16 cellular contexts compared by ENCODE assay signal in the genomic region with DNA sequence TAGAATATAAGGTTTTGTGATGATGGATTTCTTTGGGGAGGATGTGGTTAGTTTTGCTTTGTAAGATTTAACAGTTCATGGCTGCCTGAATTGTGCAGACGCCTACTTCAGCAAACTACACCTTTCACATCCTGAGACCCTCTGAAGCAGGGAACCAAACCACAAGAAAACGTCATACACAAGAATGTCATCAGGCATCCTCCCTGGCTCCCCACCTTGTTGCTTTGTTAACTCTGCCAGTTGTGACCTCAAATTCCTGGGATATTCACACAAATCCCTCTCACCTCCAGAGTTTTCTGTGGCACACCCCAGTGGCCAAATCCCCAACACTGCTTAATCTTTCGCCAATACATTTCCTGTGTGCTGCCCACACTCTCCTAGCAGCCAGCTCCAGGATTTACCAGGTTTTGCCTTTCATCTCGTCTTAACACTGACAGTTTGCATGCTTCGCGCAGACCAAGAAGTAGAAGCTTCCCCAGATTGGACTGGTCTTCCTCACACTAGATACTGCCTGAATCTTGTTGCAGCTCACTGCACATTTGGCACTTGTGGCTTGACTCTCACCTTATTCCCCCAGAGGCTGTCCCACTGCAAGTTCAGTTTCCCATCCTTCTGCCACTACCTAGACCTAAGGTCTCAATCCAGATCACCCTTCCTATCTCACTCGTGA. TPM values are rescaled to one million over a fixed set of nuclear protein-coding genes. Genes with fewer than 3 reads are reported as not detected.
DNase-seq lines count a peak whose midpoint lies in the region; FAIRE-seq and TF ChIP-seq lines count a peak whose summit lies in the region.
"Had no signal": no experiment of that assay in that cellular context is flagged by ENCODE, and none has a peak within 500 bp of the region (broad histone marks: within the 10 kb centered on the region; RNA-seq: fewer than 3 reads in every experiment).

No MANE protein-coding gene starts in this region.

- peaks cover 11% of the 10 kb centered on the region for H3K4me1 Mint-ChIP-seq in activated naive CD4-positive, alpha-beta T cell treated with anti-CD3 and anti-CD28 coated beads for 36 hours (ENCODE audit: low read depth)
- peaks cover 2% of the 10 kb centered on the region for H3K4me1 Mint-ChIP-seq in glutamatergic neuron (ENCODE audit: low read depth, unreplicated experiment)

- no peak overlapping the region for H2AFZ ChIP-seq in Loucy (ENCODE audit: low read length)
- H2AFZ ChIP-seq: hepatocyte had no signal

- peaks cover 2% of the 10 kb centered on the region for H3K9me3 Mint-ChIP-seq in activated naive CD4-positive, alpha-beta T cell treated with anti-CD3 and anti-CD28 coated beads for 36 hours
- peaks cover 4% of the 10 kb centered on the region for H3K9me3 Mint-ChIP-seq in glutamatergic neuron (ENCODE audit: unreplicated experiment)

- no peaks in the 10 kb centered on the region for H3F3A ChIP-seq in Loucy (ENCODE audit: low read depth)

- no peaks in the 10 kb centered on the region for H3K36me3 Mint-ChIP-seq in activated naive CD4-positive, alpha-beta T cell treated with anti-CD3 and anti-CD28 coated beads for 36 hours (ENCODE audit: low read depth)
- peaks cover 3% of the 10 kb centered on the region for H3K36me3 Mint-ChIP-seq in glutamatergic neuron (ENCODE audit: unreplicated experiment)

- CTCF ChIA-PET in activated naive CD4-positive, alpha-beta T cell treated with anti-CD3 and anti-CD28 coated beads for 36 hours (lab: Charles Lee): interaction anchor here (0.5 to 2.3 kb wide), 3 partner anchors 8 to 504 kb away, joined by 3 to 7 read pairs (median 7); no protein-coding TSS in a partner anchor

- no peaks in the 10 kb centered on the region for H3K79me2 ChIP-seq in Loucy (ENCODE audit: insufficient read depth, low read length)
- H3K79me2 ChIP-seq: hepatocyte had no signal

- no peak for TF ChIP-seq EP300 in transverse colon (IDR thresholded peaks at IDR 0.05; ENCODE audit: low read depth)

- WGBS in thymus: 13% methylated on average over 7 of the region's 7 CpGs
- 65 to 80% methylated on average over 6 to 7 of the region's 7 CpGs for WGBS in transverse colon (ENCODE audit: low coverage in 1 of 2), 2 donors

- no peaks in the 10 kb centered on the region for H3K27me3 Mint-ChIP-seq in activated naive CD4-positive, alpha-beta T cell treated with anti-CD3 and anti-CD28 coated beads for 36 hours (ENCODE audit: low read depth)
- no peaks in the 10 kb centered on the region for H3K27me3 Mint-ChIP-seq in glutamatergic neuron (ENCODE audit: unreplicated experiment)

- H3K9me3 ChIP-seq in Loucy (ENCODE audit: insufficient read depth, low read depth, low read length) (no peaks in the 10 kb centered on the region), thymus (ENCODE audit: control insufficient read depth) (no peaks in the 10 kb centered on the region), transverse colon (peaks cover 0 to 1% of the 10 kb centered on the region in 2 donors)

- in situ Hi-C loops in transverse colon (cut with MboI; ENCODE audit: low pct_ligation_motif_present in 1 of 4, low pct_unique_long_range_greater_than_20kb in 1 of 4, low sequenced_read_pairs in 3 of 4): loop anchor here in 1 of 4 donors (25.0 kb wide), 1 partner anchor 558 kb away; no protein-coding TSS in a partner anchor

- no peak for TF ChIP-seq POLR2A in transverse colon (IDR thresholded peaks at IDR 0.05)

- DNase-seq in activated naive CD4-positive, alpha-beta T cell treated with anti-CD3 and anti-CD28 coated beads for 36 hours: peak; percentile 9
- no peak for DNase-seq in activated naive CD4-positive, alpha-beta T cell treated with anti-CD3 and anti-CD28 coated beads, Interleukin-2, amount 50 U/mL, for 16 hours
- DNase-seq in bronchial epithelial cell (ENCODE audit: low read depth) (no peak), glutamatergic neuron (no peak), transverse colon (no peak), kidney glomerular epithelial cell (lab: John Stamatoyannopoulos, UW) (no peak)
- DNase-seq: ACHN, cerebellar nuclear complex, DMS 273 treated with DMSO at 0.1 percent for 48 hours, lower lobe of right lung, NCI-H1417 treated with DMSO at 0.1 percent for 48 hours, NCI-H524 treated with DMSO at 0.1 percent for 48 hours had no signal

- H3K27ac ChIP-seq in thymus (ENCODE audit: low read depth): peak overlapping the region; percentile 48
- H3K27ac ChIP-seq in transverse colon: no peak overlapping the region
- H3K27ac ChIP-seq: hepatocyte, lower lobe of right lung had no signal

- H3K4me2 ChIP-seq in Loucy (ENCODE audit: low read depth, low read length, poor library complexity, severe bottlenecking): peak overlapping the region; percentile 56
- H3K4me2 ChIP-seq: hepatocyte had no signal

- H4K20me1 ChIP-seq in Loucy (ENCODE audit: insufficient read depth, low read length, poor library complexity, severe bottlenecking): no peaks in the 10 kb centered on the region

- TF ChIP-seq CTCF in Loucy (conservative IDR thresholded peaks at IDR 0.05; ENCODE audit: low read length): no peak
- no peak for TF ChIP-seq CTCF in bronchial epithelial cell (IDR thresholded peaks at IDR 0.05; ENCODE audit: insufficient read depth, low read length, severe bottlenecking)
- no peak for TF ChIP-seq CTCF in glutamatergic neuron (IDR thresholded peaks at IDR 0.05; ENCODE audit: partially characterized antibody, unreplicated experiment)
- TF ChIP-seq CTCF in transverse colon (IDR thresholded peaks at IDR 0.05): no peak

- H3K9ac ChIP-seq in Loucy (ENCODE audit: low read depth, low read length, poor library complexity, severe bottlenecking): no peak overlapping the region

- H3K27ac Mint-ChIP-seq in activated naive CD4-positive, alpha-beta T cell treated with anti-CD3 and anti-CD28 coated beads for 36 hours: peak overlapping the region; percentile 11
- no peak overlapping the region for H3K27ac Mint-ChIP-seq in glutamatergic neuron (ENCODE audit: unreplicated experiment)
- H3K27ac Mint-ChIP-seq: activated T-helper 1 cell treated with anti-CD3 and anti-CD28 coated beads, Interleukin-12 subunit alpha, Interleukin-12 subunit beta, Interleukin-2, Interleukin-4 antibody, amounts not matched to agents 30 ng/mL and 10 ng/mL and 1 ng/mL, durations not matched to agents 14 hours and 24 hours and 36 hours had no signal

- H3K27me3 ChIP-seq in Loucy (ENCODE audit: insufficient read depth, low read length, poor library complexity, severe bottlenecking): no peaks in the 10 kb centered on the region
- H3K27me3 ChIP-seq in bronchial epithelial cell (ENCODE audit: control insufficient read depth, insufficient read depth, low read length): peaks cover 13% of the 10 kb centered on the region
- H3K27me3 ChIP-seq in thymus (ENCODE audit: control insufficient read depth, insufficient read depth): no peaks in the 10 kb centered on the region
- peaks cover 5% of the 10 kb centered on the region for H3K27me3 ChIP-seq in transverse colon

- no peaks in the 10 kb centered on the region for H3K9me2 ChIP-seq in Loucy (replicated peaks; ENCODE audit: low read depth, low read length)

- intact Hi-C loops in activated naive CD4-positive, alpha-beta T cell treated with anti-CD3 and anti-CD28 coated beads for 36 hours (cut with micrococcal nuclease): no loop called here
- intact Hi-C loops in transverse colon (cut with DNase I; ENCODE audit: low total_unique reads): no loop called here

- H3K4me1 ChIP-seq in Loucy (ENCODE audit: insufficient read depth, low read length, poor library complexity, severe bottlenecking) (peaks cover 8% of the 10 kb centered on the region), thymus (ENCODE audit: control insufficient read depth, insufficient read depth, low read length) (peaks cover 9% of the 10 kb centered on the region), transverse colon (no peaks in the 10 kb centered on the region)
- H3K4me1 ChIP-seq: lower lobe of right lung had no signal

- peak; percentile 92 for FAIRE-seq in bronchial epithelial cell (lab: Jason Lieb, UNC)

- H3K36me3 ChIP-seq in Loucy (ENCODE audit: insufficient read depth, low read length): no peaks in the 10 kb centered on the region
- H3K36me3 ChIP-seq in bronchial epithelial cell (ENCODE audit: control insufficient read depth, insufficient read depth, low read length): no peaks in the 10 kb centered on the region
- no peaks in the 10 kb centered on the region for H3K36me3 ChIP-seq in thymus (ENCODE audit: control insufficient read depth, insufficient read depth)
- H3K36me3 ChIP-seq in transverse colon: no peaks in the 10 kb centered on the region
- H3K36me3 ChIP-seq: lower lobe of right lung had no signal

- H3K4me3 ChIP-seq in Loucy (ENCODE audit: low read length, poor library complexity, severe bottlenecking) (peak overlapping the region; percentile 32), bronchial epithelial cell (ENCODE audit: low read depth, low read length) (no peak overlapping the region), thymus (ENCODE audit: low read length) (no peak overlapping the region), transverse colon (no peak overlapping the region)
- H3K4me3 ChIP-seq: hepatocyte, lower lobe of right lung had no signal

- no peak overlapping the region for H3K4me3 Mint-ChIP-seq in activated naive CD4-positive, alpha-beta T cell treated with anti-CD3 and anti-CD28 coated beads for 36 hours
- no peak overlapping the region for H3K4me3 Mint-ChIP-seq in glutamatergic neuron (ENCODE audit: unreplicated experiment)
- H3K4me3 Mint-ChIP-seq: activated T-helper 1 cell treated with anti-CD3 and anti-CD28 coated beads, Interleukin-12 subunit alpha, Interleukin-12 subunit beta, Interleukin-2, Interleukin-4 antibody, amounts not matched to agents 30 ng/mL and 10 ng/mL and 1 ng/mL, durations not matched to agents 14 hours and 24 hours and 36 hours had no signal

RNA-seq across cellular contexts. Expression of gene CTTNBP2NL, which starts 51.1 kb away (rescaled TPM):
- total RNA-seq in activated naive CD4-positive, alpha-beta T cell treated with anti-CD3 and anti-CD28 coated beads for 36 hours: 1 to 10 TPM; 1.0 to 1.4 TPM
- total RNA-seq in bronchial epithelial cell: 5.3 and 9.5 TPM in 2 replicates
- 4.8 TPM for polyA plus RNA-seq in thymus
- 66.2 TPM for total RNA-seq in glutamatergic neuron (ENCODE audit: unreplicated experiment)
- 10 to 100 TPM; 44.6 to 64.8 (median 52.4) TPM for total RNA-seq in transverse colon
